Comparison of ENCODE assay signal across 1 cellular context in the genomic region with DNA sequence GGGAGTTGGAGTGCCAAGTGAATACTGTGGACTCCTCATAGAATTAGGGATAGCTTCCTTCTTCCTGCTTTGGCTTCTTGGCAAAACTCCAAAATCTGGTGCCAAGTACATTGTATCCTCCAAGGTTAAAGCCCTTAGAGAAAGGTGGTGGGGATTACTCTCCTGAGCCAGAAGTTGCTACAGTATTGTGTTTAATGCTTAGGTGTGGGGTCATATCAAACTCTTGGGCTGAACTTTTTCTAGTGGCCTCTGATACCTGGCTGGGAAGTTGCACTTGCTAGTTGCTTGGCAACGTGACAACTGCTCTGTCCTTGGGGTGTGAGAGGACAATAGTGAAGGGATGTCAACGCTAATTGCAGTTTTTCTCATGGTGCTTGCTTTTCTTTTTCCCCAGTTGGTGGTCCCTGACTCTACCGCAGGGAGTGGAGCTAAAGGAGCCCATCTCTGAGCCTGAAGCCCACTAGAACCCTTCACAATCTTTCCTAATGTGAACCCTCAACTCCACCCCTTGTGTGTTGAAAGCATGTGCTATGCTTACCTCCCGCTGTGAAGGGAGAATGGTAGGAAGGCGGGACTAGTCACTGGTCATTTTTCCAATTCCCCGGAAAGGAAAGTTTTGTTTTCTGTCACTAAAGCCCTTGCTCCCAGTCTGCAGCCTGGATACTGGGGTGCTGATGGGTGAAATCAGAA.
TF ChIP-seq lines count a peak whose summit lies in the region.

No MANE protein-coding gene starts in this region.

TF ChIP-seq in WTC11, 78 proteins besides CTCF, POLR2A, EP300 and RAD21 (continued from another document):
- TF ChIP-seq AFF4 (CRISPR knock-in tag; IDR thresholded peaks at IDR 0.05; ENCODE audit: borderline replicate concordance) (no peak), EMX1 (CRISPR knock-in tag; IDR thresholded peaks at IDR 0.05) (no peak)
